In genomic region chr5:114438471-114438870, GRCh38 we compare ENCODE assay signal across 24 cellular contexts.
"Had no signal": no experiment of that assay in that cellular context is flagged by ENCODE, and none has a peak within 500 bp of the region (broad histone marks: within the 10 kb centered on the region; RNA-seq: fewer than 3 reads in every experiment).

No MANE protein-coding gene starts in this region.

- H3K4me3 Mint-ChIP-seq: activated CD4-positive, alpha-beta T cell treated with anti-CD3 and anti-CD28 coated beads, Interleukin-2, amount 10 ng/mL, durations not matched to agents 7 days and 5 days; activated CD8-positive, alpha-beta memory T cell treated with anti-CD3 and anti-CD28 coated beads, Interleukin-2, amount 10 ng/mL, durations not matched to agents 7 days and 5 days; activated CD8-positive, alpha-beta T cell treated with anti-CD3 and anti-CD28 coated beads for 36 hours; activated naive CD4-positive, alpha-beta T cell treated with anti-CD3 and anti-CD28 coated beads, Interleukin-2, amount 50 U/mL, for 24 hours; naive thymus-derived CD8-positive, alpha-beta T cell had no signal

- H3K36me3 Mint-ChIP-seq: activated CD8-positive, alpha-beta memory T cell treated with anti-CD3 and anti-CD28 coated beads, Interleukin-2, amount 10 ng/mL, durations not matched to agents 7 days and 5 days; activated naive CD4-positive, alpha-beta T cell treated with anti-CD3 and anti-CD28 coated beads, Interleukin-2, amount 50 U/mL, for 24 hours; naive thymus-derived CD8-positive, alpha-beta T cell had no signal

- H3K9me3 ChIP-seq: gastroesophageal sphincter, lower lobe of right lung, spleen, upper lobe of right lung had no signal

- H3K4me1 Mint-ChIP-seq: activated CD4-positive, alpha-beta T cell treated with anti-CD3 and anti-CD28 coated beads, Interleukin-2, amount 10 ng/mL, durations not matched to agents 7 days and 5 days; activated CD8-positive, alpha-beta memory T cell treated with anti-CD3 and anti-CD28 coated beads, Interleukin-2, amount 10 ng/mL, durations not matched to agents 7 days and 5 days; activated naive CD4-positive, alpha-beta T cell treated with anti-CD3 and anti-CD28 coated beads, Interleukin-2, amount 50 U/mL, for 24 hours; naive thymus-derived CD8-positive, alpha-beta T cell had no signal

- H3K27me3 Mint-ChIP-seq: activated CD4-positive, alpha-beta T cell treated with anti-CD3 and anti-CD28 coated beads, Interleukin-2, amount 10 ng/mL, durations not matched to agents 7 days and 5 days; activated CD8-positive, alpha-beta memory T cell treated with anti-CD3 and anti-CD28 coated beads, Interleukin-2, amount 10 ng/mL, durations not matched to agents 7 days and 5 days had no signal

- H3K4me1 ChIP-seq: gastroesophageal sphincter, lower lobe of right lung, spleen, upper lobe of right lung had no signal

- DNase-seq: activated CD4-positive, alpha-beta T cell treated with anti-CD3 and anti-CD28 coated beads, Interleukin-2, amount 10 ng/mL, durations not matched to agents 7 days and 5 days; activated CD4-positive, CD25-positive, alpha-beta regulatory T cell treated with anti-CD3 and anti-CD28 coated beads, Interleukin-2, amount 50 U/mL, for 72 hours; activated CD8-positive, alpha-beta memory T cell treated with anti-CD3 and anti-CD28 coated beads, Interleukin-2, amount 10 ng/mL, durations not matched to agents 7 days and 5 days; activated CD8-positive, alpha-beta T cell treated with anti-CD3 and anti-CD28 coated beads for 36 hours; activated gamma-delta T cell treated with Interleukin-2 at 50 U/mL for 16 hours; activated T-cell treated with anti-CD3 and anti-CD28 coated beads for 4 hours; anterior cingulate cortex; brain microvascular endothelial cell; central memory CD4-positive, alpha-beta T cell; dermis blood vessel endothelial cell; effector CD8-positive, alpha-beta T cell; head of caudate nucleus; hypothalamus; lower lobe of right lung; naive thymus-derived CD8-positive, alpha-beta T cell; spleen; stimulated activated CD4-positive, alpha-beta T cell treated with anti-CD3 and anti-CD28 coated beads, Interleukin-4, amount 100 ng/mL, for 24 hours; stimulated activated naive CD4-positive, alpha-beta T cell treated with Interleukin-2 at 50 U/mL for 16 hours; upper lobe of right lung had no signal

- H3K9me3 Mint-ChIP-seq: activated CD4-positive, alpha-beta T cell treated with anti-CD3 and anti-CD28 coated beads, Interleukin-2, amount 10 ng/mL, durations not matched to agents 7 days and 5 days; activated CD8-positive, alpha-beta T cell treated with anti-CD3 and anti-CD28 coated beads for 36 hours; activated naive CD4-positive, alpha-beta T cell treated with anti-CD3 and anti-CD28 coated beads, Interleukin-2, amount 50 U/mL, for 24 hours had no signal

- H3K27ac ChIP-seq: brain microvascular endothelial cell, gastroesophageal sphincter, lower lobe of right lung, spleen, upper lobe of right lung, VCaP had no signal

- ATAC-seq: activated CD8-positive, alpha-beta memory T cell treated with anti-CD3 and anti-CD28 coated beads, Interleukin-2, amount 10 ng/mL, durations not matched to agents 7 days and 5 days; activated CD8-positive, alpha-beta T cell treated with anti-CD3 and anti-CD28 coated beads for 36 hours; esophagus mucosa; gastroesophageal sphincter; left lobe of liver; lower lobe of right lung; naive thymus-derived CD8-positive, alpha-beta T cell; upper lobe of right lung had no signal

- H3K27me3 ChIP-seq: brain microvascular endothelial cell, gastroesophageal sphincter, spleen, upper lobe of right lung had no signal

- H3K27ac Mint-ChIP-seq: activated CD4-positive, alpha-beta T cell treated with anti-CD3 and anti-CD28 coated beads, Interleukin-2, amount 10 ng/mL, durations not matched to agents 7 days and 5 days; activated CD8-positive, alpha-beta memory T cell treated with anti-CD3 and anti-CD28 coated beads, Interleukin-2, amount 10 ng/mL, durations not matched to agents 7 days and 5 days; activated CD8-positive, alpha-beta T cell treated with anti-CD3 and anti-CD28 coated beads for 36 hours; activated naive CD4-positive, alpha-beta T cell treated with anti-CD3 and anti-CD28 coated beads, Interleukin-2, amount 50 U/mL, for 24 hours; naive thymus-derived CD8-positive, alpha-beta T cell had no signal
